ENCODE assay signal across 6 cellular contexts in the genomic region with DNA sequence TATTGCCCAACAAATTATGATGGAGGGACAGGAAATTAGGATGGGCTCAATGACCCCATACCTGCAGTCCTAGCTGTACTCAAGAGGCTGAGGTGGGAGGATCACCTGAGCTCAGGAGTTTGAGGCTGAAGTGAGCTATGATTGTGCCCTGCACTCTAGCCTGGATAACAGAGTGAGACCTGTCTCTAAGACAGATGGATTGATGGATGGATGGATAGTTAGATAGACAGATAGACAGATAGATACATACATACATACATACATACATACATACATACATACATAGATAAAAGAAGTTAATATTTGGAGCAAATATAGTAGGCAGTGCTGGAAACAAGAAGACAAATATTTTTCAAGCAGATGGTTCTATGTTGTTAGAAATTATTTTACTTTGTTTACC.
"Had no signal": no experiment of that assay in that cellular context is flagged by ENCODE, and none has a peak within 500 bp of the region (broad histone marks: within the 10 kb centered on the region; RNA-seq: fewer than 3 reads in every experiment).

No MANE protein-coding gene starts in this region.

- FAIRE-seq: H1 had no signal

- H3K9me3 ChIP-seq: HAP-1 had no signal

- H3K36me3 ChIP-seq: HAP-1 had no signal

- ATAC-seq: GM23338 had no signal

- H3K27ac ChIP-seq: HL-60 had no signal

- H3K4me2 ChIP-seq: GM23338 had no signal

- H3K4me1 ChIP-seq: HAP-1 had no signal

- DNase-seq: H7, KBM-7 had no signal

- H3K4me3 ChIP-seq: GM23338, HAP-1 had no signal

- H2AFZ ChIP-seq: GM23338 had no signal
